Comparison of ENCODE assay signal across 1 cellular context in genomic region chr2:61970807-61971556, GRCh38.
TF ChIP-seq lines count a peak whose summit lies in the region.

No MANE protein-coding gene starts in this region.

TF ChIP-seq in WTC11, 78 proteins besides CTCF, POLR2A, EP300 and RAD21 (continued from another document):
- TF ChIP-seq, protein P1, sequence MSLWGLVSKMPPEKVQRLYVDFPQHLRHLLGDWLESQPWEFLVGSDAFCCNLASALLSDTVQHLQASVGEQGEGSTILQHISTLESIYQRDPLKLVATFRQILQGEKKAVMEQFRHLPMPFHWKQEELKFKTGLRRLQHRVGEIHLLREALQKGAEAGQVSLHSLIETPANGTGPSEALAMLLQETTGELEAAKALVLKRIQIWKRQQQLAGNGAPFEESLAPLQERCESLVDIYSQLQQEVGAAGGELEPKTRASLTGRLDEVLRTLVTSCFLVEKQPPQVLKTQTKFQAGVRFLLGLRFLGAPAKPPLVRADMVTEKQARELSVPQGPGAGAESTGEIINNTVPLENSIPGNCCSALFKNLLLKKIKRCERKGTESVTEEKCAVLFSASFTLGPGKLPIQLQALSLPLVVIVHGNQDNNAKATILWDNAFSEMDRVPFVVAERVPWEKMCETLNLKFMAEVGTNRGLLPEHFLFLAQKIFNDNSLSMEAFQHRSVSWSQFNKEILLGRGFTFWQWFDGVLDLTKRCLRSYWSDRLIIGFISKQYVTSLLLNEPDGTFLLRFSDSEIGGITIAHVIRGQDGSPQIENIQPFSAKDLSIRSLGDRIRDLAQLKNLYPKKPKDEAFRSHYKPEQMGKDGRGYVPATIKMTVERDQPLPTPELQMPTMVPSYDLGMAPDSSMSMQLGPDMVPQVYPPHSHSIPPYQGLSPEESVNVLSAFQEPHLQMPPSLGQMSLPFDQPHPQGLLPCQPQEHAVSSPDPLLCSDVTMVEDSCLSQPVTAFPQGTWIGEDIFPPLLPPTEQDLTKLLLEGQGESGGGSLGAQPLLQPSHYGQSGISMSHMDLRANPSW (CRISPR knock-in tag; conservative IDR thresholded peaks at IDR 0.05; ENCODE audit: low read depth) = no peak
- TF ChIP-seq TP53 (CRISPR knock-in tag; IDR thresholded peaks at IDR 0.05) (no peak), ZBTB21 (CRISPR knock-in tag; IDR thresholded peaks at IDR 0.05; ENCODE audit: borderline replicate concordance) (no peak), ARID4B (CRISPR knock-in tag; IDR thresholded peaks at IDR 0.05; ENCODE audit: borderline replicate concordance) (no peak), E2F5 (CRISPR knock-in tag; IDR thresholded peaks at IDR 0.05) (no peak), ZNF423 (CRISPR knock-in tag; IDR thresholded peaks at IDR 0.05) (no peak), ETV6 (CRISPR knock-in tag; IDR thresholded peaks at IDR 0.05) (no peak), FOXJ3 (CRISPR knock-in tag; IDR thresholded peaks at IDR 0.05; ENCODE audit: borderline replicate concordance) (no peak), CREB1 (CRISPR knock-in tag; IDR thresholded peaks at IDR 0.05) (no peak), NR2C2 (CRISPR knock-in tag; IDR thresholded peaks at IDR 0.05) (no peak), SMAD4 (CRISPR knock-in tag; IDR thresholded peaks at IDR 0.05) (no peak), FOXP1 (CRISPR knock-in tag; IDR thresholded peaks at IDR 0.05; ENCODE audit: borderline replicate concordance) (no peak)
- TF ChIP-seq, protein P2, sequence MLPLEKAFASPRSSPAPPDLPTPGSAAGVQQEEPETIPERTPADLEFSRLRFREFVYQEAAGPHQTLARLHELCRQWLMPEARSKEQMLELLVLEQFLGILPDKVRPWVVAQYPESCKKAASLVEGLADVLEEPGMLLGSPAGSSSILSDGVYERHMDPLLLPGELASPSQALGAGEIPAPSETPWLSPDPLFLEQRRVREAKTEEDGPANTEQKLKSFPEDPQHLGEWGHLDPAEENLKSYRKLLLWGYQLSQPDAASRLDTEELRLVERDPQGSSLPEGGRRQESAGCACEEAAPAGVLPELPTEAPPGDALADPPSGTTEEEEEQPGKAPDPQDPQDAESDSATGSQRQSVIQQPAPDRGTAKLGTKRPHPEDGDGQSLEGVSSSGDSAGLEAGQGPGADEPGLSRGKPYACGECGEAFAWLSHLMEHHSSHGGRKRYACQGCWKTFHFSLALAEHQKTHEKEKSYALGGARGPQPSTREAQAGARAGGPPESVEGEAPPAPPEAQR (CRISPR knock-in tag; IDR thresholded peaks at IDR 0.05) = no peak
- TF ChIP-seq, protein P3, sequence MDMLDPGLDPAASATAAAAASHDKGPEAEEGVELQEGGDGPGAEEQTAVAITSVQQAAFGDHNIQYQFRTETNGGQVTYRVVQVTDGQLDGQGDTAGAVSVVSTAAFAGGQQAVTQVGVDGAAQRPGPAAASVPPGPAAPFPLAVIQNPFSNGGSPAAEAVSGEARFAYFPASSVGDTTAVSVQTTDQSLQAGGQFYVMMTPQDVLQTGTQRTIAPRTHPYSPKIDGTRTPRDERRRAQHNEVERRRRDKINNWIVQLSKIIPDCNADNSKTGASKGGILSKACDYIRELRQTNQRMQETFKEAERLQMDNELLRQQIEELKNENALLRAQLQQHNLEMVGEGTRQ (CRISPR knock-in tag; IDR thresholded peaks at IDR 0.05) = no peak
